Comparison of ENCODE assay signal across 1 cellular context in the genomic region with DNA sequence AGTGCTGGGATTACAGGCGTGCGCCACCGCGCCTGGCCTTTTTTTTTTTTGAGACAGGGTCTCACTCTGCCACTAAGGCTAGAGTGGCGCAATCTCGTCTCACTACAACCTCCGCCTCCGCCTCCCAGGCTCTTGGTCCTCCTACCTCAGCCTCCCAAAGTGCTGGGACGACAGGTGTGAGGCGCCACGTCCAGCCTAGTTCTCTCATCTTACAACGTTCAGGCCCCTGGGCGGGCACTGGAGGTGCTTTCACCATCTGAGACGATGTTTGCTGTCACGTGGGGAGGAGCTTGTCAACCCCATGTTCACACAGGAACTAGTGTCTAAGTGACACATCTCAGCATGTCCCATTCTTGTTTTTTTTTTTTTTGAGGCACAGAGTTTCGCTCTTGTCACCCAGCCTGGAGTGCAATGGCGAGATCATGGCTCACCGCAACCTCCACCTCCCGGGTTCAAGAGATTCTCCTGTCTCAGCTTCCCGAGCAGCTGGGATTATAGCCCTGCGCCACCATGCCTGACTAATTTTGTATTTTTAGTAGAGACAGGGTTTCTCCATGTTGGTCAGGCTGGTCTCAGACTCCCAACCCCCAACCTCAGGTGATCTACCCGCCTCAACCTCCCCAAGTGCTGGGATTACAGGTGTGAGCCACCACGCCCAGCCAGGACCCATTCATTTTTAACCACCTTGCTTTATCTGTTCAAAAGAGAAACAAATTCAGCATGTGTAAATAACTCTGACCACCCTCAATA.
TF ChIP-seq lines count a peak whose summit lies in the region.

No MANE protein-coding gene starts in this region.

TF ChIP-seq in WTC11, 78 proteins besides CTCF, POLR2A, EP300 and RAD21:
- TF ChIP-seq SMAD3 (CRISPR knock-in tag; IDR thresholded peaks at IDR 0.05; ENCODE audit: borderline replicate concordance) = no peak
- 0 out of 2 replicates have a peak, but pooled peaks have one; percentile 9 for TF ChIP-seq GABPB1 (CRISPR knock-in tag; IDR thresholded peaks at IDR 0.05)
TF ChIP-seq in WTC11: peak in this region for 1.
